ENCODE assay signal across 21 cellular contexts in the genomic region with DNA sequence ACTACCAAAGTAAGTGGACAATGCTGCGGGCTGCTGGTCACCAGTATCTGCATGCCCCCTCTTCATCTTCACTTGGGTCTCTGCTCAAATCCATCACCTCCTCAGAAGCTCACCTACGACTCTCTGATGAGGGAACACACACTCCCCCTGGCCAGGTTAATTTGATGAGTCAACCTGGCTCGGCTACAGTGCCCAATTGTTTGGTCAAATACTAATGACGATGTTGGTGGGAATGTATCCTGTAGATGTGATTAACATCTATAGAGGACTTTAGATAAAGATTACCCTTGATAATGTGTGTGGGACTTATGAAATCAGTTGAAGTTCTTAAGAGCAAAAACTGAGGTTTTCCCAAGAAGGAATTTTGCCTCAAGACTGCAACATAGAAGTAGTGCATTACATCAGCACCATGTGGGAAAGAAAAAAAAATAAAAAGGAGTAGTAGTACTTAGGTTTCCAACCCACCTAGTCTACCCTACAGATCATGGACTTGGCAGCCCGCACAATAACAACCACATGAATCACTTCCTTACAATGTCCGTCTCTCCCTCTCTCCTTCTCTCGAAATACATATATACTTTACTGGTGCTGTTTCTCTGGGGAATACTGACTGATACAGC.
DNase-seq lines count a peak whose midpoint lies in the region; ATAC-seq and TF ChIP-seq lines count a peak whose summit lies in the region.
"Had no signal": no experiment of that assay in that cellular context is flagged by ENCODE, and none has a peak within 500 bp of the region (broad histone marks: within the 10 kb centered on the region; RNA-seq: fewer than 3 reads in every experiment).

No MANE protein-coding gene starts in this region.

- H3K4me1 ChIP-seq in spleen = no peaks in the 10 kb centered on the region
- H3K4me1 ChIP-seq: BE2C, esophagus squamous epithelium, SJCRH30 had no signal

- H3K36me3 ChIP-seq in spleen = no peaks in the 10 kb centered on the region
- H3K36me3 ChIP-seq: BE2C, esophagus squamous epithelium, SJCRH30 had no signal

- ATAC-seq in GM18858 (IDR thresholded peaks at IDR 0.05; ENCODE audit: unreplicated experiment) (no peak), HG03039 (IDR thresholded peaks at IDR 0.05; ENCODE audit: unreplicated experiment) (no peak)
- ATAC-seq: activated CD4-positive, alpha-beta T cell treated with anti-CD3 and anti-CD28 coated beads for 36 hours; left colon; mucosa of descending colon had no signal

- H3K27ac ChIP-seq in spleen = no peak overlapping the region
- H3K27ac ChIP-seq: esophagus squamous epithelium, HL-60, SJCRH30 had no signal

- intact Hi-C loops in spleen (cut with DNase I; ENCODE audit: low total_unique reads) = no loop called here

- peaks cover 0 to 7% (median 0%) of the 10 kb centered on the region in 8 donors for H3K9me3 ChIP-seq in spleen
- H3K9me3 ChIP-seq: BE2C, esophagus squamous epithelium, mucosa of descending colon, SJCRH30 had no signal

- no peak for TF ChIP-seq CTCF in epithelial cell of esophagus (IDR thresholded peaks at IDR 0.05; ENCODE audit: insufficient read depth, low read depth, low read length, missing control alignments)
- no peak for TF ChIP-seq CTCF in retinal pigment epithelial cell (conservative IDR thresholded peaks at IDR 0.05; ENCODE audit: low read depth, low read length)
- TF ChIP-seq CTCF in spleen (IDR thresholded peaks at IDR 0.05 in 8 of 11, conservative IDR thresholded peaks at IDR 0.05 in 3 of 11) = no peak

- TF ChIP-seq POLR2A in spleen (IDR thresholded peaks at IDR 0.05) = no peak

- peaks cover 0 to 16% (median 0%) of the 10 kb centered on the region in 7 donors for H3K27me3 ChIP-seq in spleen (replicated peaks in 1 of 7)
- H3K27me3 ChIP-seq: BE2C, esophagus squamous epithelium, SJCRH30 had no signal

- DNase-seq in HCEC 1CT = peak; percentile 86
- DNase-seq in RKO (ENCODE audit: low spot score) = peak; percentile 4
- DNase-seq in epithelial cell of esophagus (ENCODE audit: low read depth) = peak; percentile 78
- DNase-seq in retinal pigment epithelial cell (ENCODE audit: low read depth) = peak; percentile 66
- no peak for DNase-seq in stimulated activated CD4-positive, alpha-beta T cell treated with anti-CD3 and anti-CD28 coated beads, Interleukin-12 subunit alpha, Interleukin-12 subunit beta, amount 100 ng/mL, for 4 hours
- DNase-seq in spleen = no peak
- DNase-seq: activated CD4-positive, alpha-beta T cell treated with anti-CD3 and anti-CD28 coated beads for 36 hours; activated gamma-delta T cell treated with Interleukin-2 at 50 U/mL for 16 hours; aorta; BE2C; esophagus squamous epithelium; hypothalamus; Kasumi-1; left colon; mucosa of descending colon; NCI-H1694; SJCRH30; stimulated activated CD4-positive, alpha-beta T cell treated with anti-CD3 and anti-CD28 coated beads, Interleukin-4, amount 100 ng/mL, for 4 hours had no signal

- 66 to 83% (median 67%) methylated on average over 7 of the region's 7 CpGs for WGBS in spleen, 5 donors

- no peak overlapping the region for H3K4me3 ChIP-seq in epithelial cell of esophagus (ENCODE audit: low read length)
- H3K4me3 ChIP-seq in retinal pigment epithelial cell (ENCODE audit: low read length) = no peak overlapping the region
- H3K4me3 ChIP-seq in spleen = no peak overlapping the region
- H3K4me3 ChIP-seq: esophagus squamous epithelium, mucosa of descending colon, SJCRH30 had no signal

Comparison
In these comparisons a context has a peak if more than half of its experiments do, and no peak if none do; other contexts are left out.
1. DNase-seq: peak in HCEC 1CT (single experiment), RKO (single experiment), epithelial cell of esophagus (single experiment) and retinal pigment epithelial cell (single experiment); none in stimulated activated CD4-positive, alpha-beta T cell treated with anti-CD3 and anti-CD28 coated beads, Interleukin-12 subunit alpha, Interleukin-12 subunit beta, amount 100 ng/mL, for 4 hours (single experiment) and spleen (single experiment).